7 cellular contexts compared by ENCODE assay signal in genomic region chr16:24488045-24488444, GRCh38.
"Had no signal": no experiment of that assay in that cellular context is flagged by ENCODE, and none has a peak within 500 bp of the region (broad histone marks: within the 10 kb centered on the region; RNA-seq: fewer than 3 reads in every experiment).

No MANE protein-coding gene starts in this region.

- ATAC-seq: HepG2, K562 had no signal

- H3K27ac ChIP-seq: HL-60, KMS-11 had no signal

- DNase-seq: IMR-90, KBM-7, KG1 had no signal

- H3K4me3 ChIP-seq: K562 had no signal
